ENCODE assay signal across 29 cellular contexts in genomic region chr15:35195031-35195430, GRCh38.
"Had no signal": no experiment of that assay in that cellular context is flagged by ENCODE, and none has a peak within 500 bp of the region (broad histone marks: within the 10 kb centered on the region; RNA-seq: fewer than 3 reads in every experiment).

No MANE protein-coding gene starts in this region.

- H3K9me3 ChIP-seq: testis, thyroid gland, uterus, vagina had no signal

- FAIRE-seq: urothelium cell line had no signal

- H3K4me1 ChIP-seq: stomach, suprapubic skin, testis, thyroid gland, tibial artery, tibial nerve, transverse colon, upper lobe of left lung, upper lobe of right lung, uterus, vagina had no signal

- H3K4me1 Mint-ChIP-seq: stimulated activated effector memory CD8-positive, alpha-beta T cell treated with anti-CD3 and anti-CD28 coated beads, Interleukin-12 subunit alpha, Interleukin-12 subunit beta, amount 100 ng/mL, for 72 hours; stimulated activated memory B cell treated with anti-CD40 and anti-IgM and Interleukin-4, amounts not matched to agents 10 μg/mL and 1 μg/mL and 100 μg/mL, for 72 hours; stimulated activated naive B cell treated with anti-CD40 and anti-IgM and Interleukin-4, amounts not matched to agents 10 μg/mL and 1 μg/mL and 100 μg/mL, for 72 hours; stimulated activated naive CD8-positive, alpha-beta T cell treated with anti-CD3 and anti-CD28 coated beads, Interleukin-15, amount 100 ng/mL, for 72 hours had no signal

- H3K4me3 ChIP-seq: stomach, suprapubic skin, testis, thoracic aorta, thyroid gland, tibial artery, tibial nerve, transverse colon, upper lobe of left lung, upper lobe of right lung, uterus, vagina had no signal

- H3K36me3 ChIP-seq: stomach, suprapubic skin, thoracic aorta, thyroid gland, tibial artery, tibial nerve, transverse colon, upper lobe of left lung, upper lobe of right lung, uterus, vagina had no signal

- DNase-seq: stimulated activated CD4-positive, alpha-beta T cell treated with anti-CD3 and anti-CD28 coated beads, Interleukin-2, amount 100 ng/mL, for 48 hours; stimulated activated CD4-positive, alpha-beta T cell treated with anti-CD3 and anti-CD28 coated beads, Interleukin-4, amount 100 ng/mL, for 1 hour; stimulated activated CD4-positive, alpha-beta T cell treated with anti-CD3 and anti-CD28 coated beads, Interleukin-4, amount 100 ng/mL, for 24 hours; stimulated activated CD4-positive, alpha-beta T cell treated with anti-CD3 and anti-CD28 coated beads, Interleukin-4, amount 100 ng/mL, for 4 hours; stimulated activated CD8-positive, alpha-beta memory T cell treated with anti-CD3 and anti-CD28 coated beads, Interleukin-4, amount 100 ng/mL, for 48 hours; stimulated activated naive B cell treated with anti-CD40 and anti-IgM and Interleukin-4, amounts not matched to agents 10 μg/mL and 1 μg/mL and 100 μg/mL, for 72 hours; stimulated activated naive CD4-positive, alpha-beta T cell; stimulated activated naive CD4-positive, alpha-beta T cell treated with Interleukin-2 at 50 U/mL for 16 hours; stimulated activated naive CD8-positive, alpha-beta T cell treated with anti-CD3 and anti-CD28 coated beads, Interleukin-15, amount 100 ng/mL, for 72 hours; stimulated activated naive CD8-positive, alpha-beta T cell treated with anti-CD3 and anti-CD28 coated beads, Interleukin-15, Interleukin-2, amounts not matched to agents 100 U/mL and 50 U/mL, for 24 hours; stomach; substantia nigra; testis; thyroid gland; tibial artery; transverse colon; trophoblast cell; upper lobe of left lung; upper lobe of right lung; uterus had no signal

- H3K36me3 Mint-ChIP-seq: stimulated activated effector memory CD8-positive, alpha-beta T cell treated with anti-CD3 and anti-CD28 coated beads, Interleukin-12 subunit alpha, Interleukin-12 subunit beta, amount 100 ng/mL, for 72 hours had no signal

- H3K27ac ChIP-seq: stomach, suprapubic skin, testis, thoracic aorta, thyroid gland, tibial artery, tibial nerve, transverse colon, upper lobe of left lung, upper lobe of right lung, uterus, vagina had no signal

- H3K4me3 Mint-ChIP-seq: stimulated activated effector memory CD8-positive, alpha-beta T cell treated with anti-CD3 and anti-CD28 coated beads, Interleukin-12 subunit alpha, Interleukin-12 subunit beta, amount 100 ng/mL, for 72 hours; stimulated activated memory B cell treated with anti-CD40 and anti-IgM and Interleukin-4, amounts not matched to agents 10 μg/mL and 1 μg/mL and 100 μg/mL, for 72 hours; stimulated activated naive B cell treated with anti-CD40 and anti-IgM and Interleukin-4, amounts not matched to agents 10 μg/mL and 1 μg/mL and 100 μg/mL, for 72 hours; stimulated activated naive CD8-positive, alpha-beta T cell treated with anti-CD3 and anti-CD28 coated beads, Interleukin-15, amount 100 ng/mL, for 72 hours; stimulated activated naive CD8-positive, alpha-beta T cell treated with anti-CD3 and anti-CD28 coated beads, Interleukin-15, Interleukin-2, amounts not matched to agents 100 ng/mL and 50 ng/mL, for 24 hours; type B pancreatic cell had no signal

- H3K27ac Mint-ChIP-seq: stimulated activated effector memory CD8-positive, alpha-beta T cell treated with anti-CD3 and anti-CD28 coated beads, Interleukin-12 subunit alpha, Interleukin-12 subunit beta, amount 100 ng/mL, for 72 hours; stimulated activated memory B cell treated with anti-CD40 and anti-IgM and Interleukin-4, amounts not matched to agents 10 μg/mL and 1 μg/mL and 100 μg/mL, for 72 hours; stimulated activated naive B cell treated with anti-CD40 and anti-IgM and Interleukin-4, amounts not matched to agents 10 μg/mL and 1 μg/mL and 100 μg/mL, for 72 hours; stimulated activated naive CD8-positive, alpha-beta T cell treated with anti-CD3 and anti-CD28 coated beads, Interleukin-15, amount 100 ng/mL, for 72 hours; stimulated activated naive CD8-positive, alpha-beta T cell treated with anti-CD3 and anti-CD28 coated beads, Interleukin-15, Interleukin-2, amounts not matched to agents 100 ng/mL and 50 ng/mL, for 24 hours; type B pancreatic cell had no signal

- H3K27me3 Mint-ChIP-seq: stimulated activated memory B cell treated with anti-CD40 and anti-IgM and Interleukin-4, amounts not matched to agents 10 μg/mL and 1 μg/mL and 100 μg/mL, for 72 hours; stimulated activated naive B cell treated with anti-CD40 and anti-IgM and Interleukin-4, amounts not matched to agents 10 μg/mL and 1 μg/mL and 100 μg/mL, for 72 hours; type B pancreatic cell had no signal

- ATAC-seq: stimulated activated effector memory CD8-positive, alpha-beta T cell treated with anti-CD3 and anti-CD28 coated beads, Interleukin-12 subunit alpha, Interleukin-12 subunit beta, amount 100 ng/mL, for 72 hours; stimulated activated memory B cell treated with anti-CD40 and anti-IgM and Interleukin-4, amounts not matched to agents 10 μg/mL and 1 μg/mL and 100 μg/mL, for 72 hours; stimulated activated naive B cell treated with anti-CD40 and anti-IgM and Interleukin-4, amounts not matched to agents 10 μg/mL and 1 μg/mL and 100 μg/mL, for 72 hours; stimulated activated naive CD8-positive, alpha-beta T cell treated with anti-CD3 and anti-CD28 coated beads, Interleukin-15, amount 100 ng/mL, for 72 hours; stimulated activated naive CD8-positive, alpha-beta T cell treated with anti-CD3 and anti-CD28 coated beads, Interleukin-15, Interleukin-2, amounts not matched to agents 100 U/mL and 50 U/mL, for 24 hours; upper lobe of right lung had no signal

- H3K27me3 ChIP-seq: stomach, suprapubic skin, testis, thyroid gland, tibial artery, tibial nerve, transverse colon, upper lobe of left lung, upper lobe of right lung, uterus, vagina had no signal
